In the genomic region with DNA sequence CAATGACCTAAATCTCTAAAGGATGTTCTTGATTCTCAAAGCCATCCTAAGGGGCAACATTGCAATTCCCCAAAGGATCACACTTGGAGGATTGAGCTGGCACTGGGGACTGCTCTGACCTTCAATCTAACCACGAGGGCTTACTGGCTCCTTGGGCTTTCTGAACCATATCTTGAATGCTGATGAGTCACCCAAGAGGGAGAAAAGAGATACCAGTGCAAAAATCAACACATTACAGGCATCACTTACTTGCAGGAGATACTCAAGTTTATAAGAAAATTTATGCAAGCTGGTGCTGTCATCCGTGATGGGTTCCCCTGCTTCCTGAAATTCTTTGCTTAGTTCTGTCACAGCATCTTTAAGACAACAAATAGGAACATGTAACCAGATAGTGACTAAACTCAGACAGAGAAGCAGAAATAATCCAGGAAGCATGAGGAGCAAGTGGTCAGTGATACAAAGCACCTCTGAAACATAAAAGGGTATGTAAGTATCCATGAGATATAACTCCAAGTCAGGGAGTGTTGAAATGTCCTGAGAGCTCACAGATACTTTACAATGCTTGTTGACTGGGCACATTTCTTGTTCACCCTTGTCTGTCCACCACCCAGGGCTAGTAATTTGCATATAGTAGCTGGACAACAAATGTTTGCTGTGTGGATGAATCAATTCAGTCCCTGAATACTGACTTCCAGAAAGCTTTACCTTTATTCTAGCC, we compare ENCODE assay signal across 14 cellular contexts. TPM values are rescaled to one million over a fixed set of nuclear protein-coding genes. Genes with fewer than 3 reads are reported as not detected.
A peak's percentile ranks its signal among the peaks of the same experiment; 100 is the strongest.
DNase-seq lines count a peak whose midpoint lies in the region; ATAC-seq and TF ChIP-seq lines count a peak whose summit lies in the region.
"Had no signal": no experiment of that assay in that cellular context is flagged by ENCODE, and none has a peak within 500 bp of the region (broad histone marks: within the 10 kb centered on the region; RNA-seq: fewer than 3 reads in every experiment).

No MANE protein-coding gene starts in this region.

- H3K9me2 ChIP-seq in SK-N-SH, result no peaks in the 10 kb centered on the region

- WGBS in SK-N-SH (ENCODE audit: low lambda C conversion rate), result 62% methylated on average over 2 of the region's 2 CpGs
- WGBS in psoas muscle, 3 donors, result 29 to 44% (median 31%) methylated on average over 2 of the region's 2 CpGs
- 54 to 77% (median 66%) methylated on average over 2 of the region's 2 CpGs for WGBS in spleen, 5 donors

- H3K27ac ChIP-seq in SK-N-SH (ENCODE audit: low read depth in 2 of 2, low read length in 1 of 2), result peak overlapping the region in 1 of 2 experiments; percentile 2; a peak in 1 of 4 replicates
- no peak overlapping the region for H3K27ac ChIP-seq in brain microvascular endothelial cell
- H3K27ac ChIP-seq in psoas muscle, result peak overlapping the region; percentile 99
- H3K27ac ChIP-seq in spleen, result peak overlapping the region in 3 of 8 donors; percentile 22 to 66 (median 45)
- H3K27ac ChIP-seq: 22Rv1, epithelial cell of prostate, left lung, parathyroid adenoma had no signal

- no peak for TF ChIP-seq RAD21 in SK-N-SH (IDR thresholded peaks at IDR 0.05; ENCODE audit: low read length)

- no peak overlapping the region for H2AFZ ChIP-seq in SK-N-SH (ENCODE audit: low read depth)
- H2AFZ ChIP-seq: parathyroid adenoma had no signal

- CTCF ChIA-PET in SK-N-SH (lab: Yijun Ruan, JAX), result no interaction called here

- H3K4me1 ChIP-seq in SK-N-SH (ENCODE audit: control insufficient read depth in 1 of 2, insufficient read depth in 2 of 2, low read depth in 1 of 2, low read length in 1 of 2), result peaks cover 19 to 26% of the 10 kb centered on the region in 2 experiments; a peak in 3 of 4 replicates
- H3K4me1 ChIP-seq in psoas muscle, result peaks cover 91% of the 10 kb centered on the region
- H3K4me1 ChIP-seq in spleen, result peaks cover 1 to 81% (median 25%) of the 10 kb centered on the region in 6 donors

- H3K4me2 ChIP-seq in SK-N-SH, result 0 out of 2 replicates have a peak overlapping the region, but pooled peaks have one; percentile 31

- H4K20me1 ChIP-seq in SK-N-SH (ENCODE audit: insufficient read depth), result no peaks in the 10 kb centered on the region

- H3K4me3 ChIP-seq in SK-N-SH (ENCODE audit: low read depth in 2 of 2, low read length in 1 of 2) (no peak overlapping the region), brain microvascular endothelial cell (ENCODE audit: low read depth, low read length) (no peak overlapping the region), psoas muscle (no peak overlapping the region), spleen (no peak overlapping the region)
- H3K4me3 ChIP-seq: left lung had no signal

- no peak overlapping the region for H3K9ac ChIP-seq in SK-N-SH
- H3K9ac ChIP-seq: parathyroid adenoma had no signal

- ATAC-seq in SK-N-SH treated with all-trans-retinoic acid at 6 μM for 48 hours (no peak; the same call in 2 of the 3 replicates), psoas muscle (no peak), HG02981 (IDR thresholded peaks at IDR 0.05; ENCODE audit: unreplicated experiment) (no peak)
- ATAC-seq: left lung, WTC11 had no signal

- intact Hi-C loops in psoas muscle (cut with DNase I), result no loop called here
- intact Hi-C loops in spleen (cut with DNase I; ENCODE audit: low total_unique reads), result no loop called here

- in situ Hi-C loops in brain microvascular endothelial cell (cut with HindIII; ENCODE audit: low pct_ligation_motif_present, low sequenced_read_pairs), result no loop called here

- TF ChIP-seq CTCF in SK-N-SH (IDR thresholded peaks at IDR 0.05) (no peak), brain microvascular endothelial cell (IDR thresholded peaks at IDR 0.05; ENCODE audit: low read depth, low read length, missing control alignments) (no peak), psoas muscle (IDR thresholded peaks at IDR 0.05) (no peak), spleen (IDR thresholded peaks at IDR 0.05 in 8 of 11, conservative IDR thresholded peaks at IDR 0.05 in 3 of 11) (no peak)

- TF ChIP-seq EP300 in SK-N-SH (IDR thresholded peaks at IDR 0.05; ENCODE audit: borderline replicate concordance in 1 of 2, low read depth in 1 of 2, low read length in 1 of 2), result no peak

- no peaks in the 10 kb centered on the region for H3K27me3 ChIP-seq in SK-N-SH (ENCODE audit: insufficient read depth)
- no peaks in the 10 kb centered on the region for H3K27me3 ChIP-seq in brain microvascular endothelial cell (replicated peaks)
- H3K27me3 ChIP-seq in psoas muscle (ENCODE audit: insufficient read depth in 3 of 3, low read length in 2 of 3), result no peaks in the 10 kb centered on the region
- H3K27me3 ChIP-seq in spleen (replicated peaks in 1 of 7), result no peaks in the 10 kb centered on the region
- H3K27me3 ChIP-seq: left lung had no signal

- H3K9me3 ChIP-seq in SK-N-SH, result no peaks in the 10 kb centered on the region
- no peaks in the 10 kb centered on the region for H3K9me3 ChIP-seq in psoas muscle
- H3K9me3 ChIP-seq in spleen, result no peaks in the 10 kb centered on the region
- H3K9me3 ChIP-seq: left lung had no signal

- peaks cover 4% of the 10 kb centered on the region for H3F3A ChIP-seq in SK-N-SH (replicated peaks; ENCODE audit: insufficient read depth)

- no peak for TF ChIP-seq POLR2A in spleen (IDR thresholded peaks at IDR 0.05)

- H3K36me3 ChIP-seq in SK-N-SH (replicated peaks in 1 of 2; ENCODE audit: control insufficient read depth in 1 of 2, insufficient read depth in 2 of 2, low read length in 1 of 2) (peaks cover 36 to 63% of the 10 kb centered on the region in 2 experiments), brain microvascular endothelial cell (replicated peaks) (peaks cover 11% of the 10 kb centered on the region), psoas muscle (ENCODE audit: insufficient read depth in 1 of 2, low read depth in 1 of 2) (peaks cover 21 to 53% of the 10 kb centered on the region in 2 donors), spleen (peaks cover 0 to 96% (median 66%) of the 10 kb centered on the region in 6 donors)

- no peaks in the 10 kb centered on the region for H3K79me2 ChIP-seq in SK-N-SH (ENCODE audit: insufficient read depth)
- H3K79me2 ChIP-seq: parathyroid adenoma had no signal

- no peak for DNase-seq in SK-N-SH
- peak; percentile 11 for DNase-seq in MV-4-11 (lab: John Stamatoyannopoulos, UW)
- DNase-seq in brain microvascular endothelial cell, result peak; percentile 65
- DNase-seq in psoas muscle, result no peak
- no peak for DNase-seq in NCI-H1930 (lab: John Stamatoyannopoulos, UW)
- no peak for DNase-seq in spleen
- DNase-seq: left lung, NCI-H2171 had no signal

- POLR2A ChIA-PET in SK-N-SH (lab: Yijun Ruan, JAX), result no interaction called here

TF ChIP-seq in SK-N-SH, 30 proteins besides CTCF, POLR2A, EP300 and RAD21:
- TF ChIP-seq GABPA (IDR thresholded peaks at IDR 0.05; ENCODE audit: low read depth) (no peak), POLR2AphosphoS5 (IDR thresholded peaks at IDR 0.05; ENCODE audit: low read depth, low read length) (no peak), JUND (IDR thresholded peaks at IDR 0.05) (peak; percentile 45; the same call in 1 of the 2 replicates), FOSL2 (IDR thresholded peaks at IDR 0.05; ENCODE audit: borderline replicate concordance, low read depth) (peak; percentile 59; the same call in 1 of the 2 replicates)

TF ChIP-seq in SK-N-SH treated with all-trans-retinoic acid at 6 μM for 48 hours, 23 proteins besides CTCF, POLR2A, EP300 and RAD21 (continues in another document):
- no peak for TF ChIP-seq ESRRG (CRISPR knock-in tag; IDR thresholded peaks at IDR 0.05)
- TF ChIP-seq ZNF565 (CRISPR knock-in tag; conservative IDR thresholded peaks at IDR 0.05; ENCODE audit: low read depth), result no peak
- TF ChIP-seq GLIS3 (CRISPR knock-in tag; IDR thresholded peaks at IDR 0.05), result no peak
- TF ChIP-seq RARB (CRISPR knock-in tag; IDR thresholded peaks at IDR 0.05), result no peak
- TF ChIP-seq ZFP30 (CRISPR knock-in tag; IDR thresholded peaks at IDR 0.05), result no peak
- no peak for TF ChIP-seq TCF4 (CRISPR knock-in tag; IDR thresholded peaks at IDR 0.05; ENCODE audit: borderline replicate concordance)
- no peak for TF ChIP-seq ARNTL (CRISPR knock-in tag; IDR thresholded peaks at IDR 0.05; ENCODE audit: borderline replicate concordance, low read depth)
- TF ChIP-seq, protein P1, sequence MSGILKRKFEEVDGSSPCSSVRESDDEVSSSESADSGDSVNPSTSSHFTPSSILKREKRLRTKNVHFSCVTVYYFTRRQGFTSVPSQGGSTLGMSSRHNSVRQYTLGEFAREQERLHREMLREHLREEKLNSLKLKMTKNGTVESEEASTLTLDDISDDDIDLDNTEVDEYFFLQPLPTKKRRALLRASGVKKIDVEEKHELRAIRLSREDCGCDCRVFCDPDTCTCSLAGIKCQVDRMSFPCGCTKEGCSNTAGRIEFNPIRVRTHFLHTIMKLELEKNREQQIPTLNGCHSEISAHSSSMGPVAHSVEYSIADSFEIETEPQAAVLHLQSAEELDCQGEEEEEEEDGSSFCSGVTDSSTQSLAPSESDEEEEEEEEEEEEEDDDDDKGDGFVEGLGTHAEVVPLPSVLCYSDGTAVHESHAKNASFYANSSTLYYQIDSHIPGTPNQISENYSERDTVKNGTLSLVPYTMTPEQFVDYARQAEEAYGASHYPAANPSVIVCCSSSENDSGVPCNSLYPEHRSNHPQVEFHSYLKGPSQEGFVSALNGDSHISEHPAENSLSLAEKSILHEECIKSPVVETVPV (CRISPR knock-in tag; IDR thresholded peaks at IDR 0.05), result no peak
- TF ChIP-seq ZNF70 (CRISPR knock-in tag; IDR thresholded peaks at IDR 0.05), result no peak

RNA-seq across cellular contexts. Expression of gene FYCO1, which starts 14.1 kb away (rescaled TPM):
- polyA plus RNA-seq in SK-N-SH (2012; rRNA removed), result 5.5 and 5.7 TPM in 2 replicates
- polyA plus RNA-seq in SK-N-SH (2012; cell fraction: cytosol; rRNA removed), result 5.2 and 6.2 TPM in 2 replicates
- polyA plus RNA-seq in SK-N-SH (2012; cell fraction: nucleus; rRNA removed), result 7.9 and 9.9 TPM in 2 replicates
- total RNA-seq in psoas muscle, result 100 to 1,000 TPM in 3 of 4 donors, 10 to 100 TPM in 1; 60.1 to 129 (median 115) TPM
- polyA plus RNA-seq in psoas muscle, result 10 to 100 TPM; 14.0 to 68.3 (median 40.0) TPM
- 10 to 100 TPM; 22.9 to 40.1 (median 34.3) TPM for total RNA-seq in spleen
- polyA plus RNA-seq in spleen, result 1 to 10 TPM; 5.2 to 7.9 (median 5.7) TPM

RNA-seq across cellular contexts. Expression of gene CXCR6, which starts 38.2 kb away (rescaled TPM):
- polyA plus RNA-seq in SK-N-SH (2012; rRNA removed) (not detected in 2 replicates), psoas muscle (under 1 TPM in 2 of 3 donors, not detected in 1; 0.05 to 0.10 TPM), spleen (1 to 10 TPM; 2.5 to 3.7 (median 2.6) TPM)
- polyA plus RNA-seq in SK-N-SH (2012; cell fraction: cytosol; rRNA removed), result not detected in 2 replicates
- not detected in 2 replicates for polyA plus RNA-seq in SK-N-SH (2012; cell fraction: nucleus; rRNA removed)
- total RNA-seq in psoas muscle (under 1 TPM in 1 of 4 donors, not detected in 3; 0.50 TPM), spleen (10 to 100 TPM in 5 of 7 donors, 1 to 10 TPM in 2; 6.6 to 35.3 (median 16.0) TPM)
- total RNA-seq: WTC11 had no signal

RNA-seq across cellular contexts. Expression of gene XCR1, which starts 45.8 kb away (rescaled TPM):
- not detected in 2 replicates for polyA plus RNA-seq in SK-N-SH (2012; rRNA removed)
- not detected in 2 replicates for polyA plus RNA-seq in SK-N-SH (2012; cell fraction: cytosol; rRNA removed)
- not detected in 2 replicates for polyA plus RNA-seq in SK-N-SH (2012; cell fraction: nucleus; rRNA removed)
- total RNA-seq in psoas muscle, result under 1 TPM in 3 of 4 donors, not detected in 1; 0.04 to 0.10 (median 0.06) TPM
- polyA plus RNA-seq in psoas muscle, result under 1 TPM; 0.01 to 0.07 (median 0.03) TPM
- total RNA-seq in spleen, result 1 to 10 TPM in 6 of 7 donors, under 1 TPM in 1; 0.42 to 7.3 (median 4.7) TPM
- under 1 TPM; 0.06 to 0.26 (median 0.17) TPM for polyA plus RNA-seq in spleen

Comparison
In these comparisons a context has a peak if more than half of its experiments do, and no peak if none do; other contexts are left out.
1. DNase-seq: peak in MV-4-11 (single experiment) and brain microvascular endothelial cell (single experiment); none in SK-N-SH (single experiment), psoas muscle (0 of 2), NCI-H1930 (0 of 2) and spleen (single experiment).